Comparison of ENCODE assay signal across 8 cellular contexts in genomic region chr20:53934421-53935352, GRCh38.
DNase-seq lines count a peak whose midpoint lies in the region; ATAC-seq, FAIRE-seq and TF ChIP-seq lines count a peak whose summit lies in the region.

No MANE protein-coding gene starts in this region.

- H3K9me3 ChIP-seq in K562 (replicated peaks; ENCODE audit: control insufficient read depth, insufficient read depth, low read depth, low read length) (no peaks in the 10 kb centered on the region), lower lobe of right lung (no peaks in the 10 kb centered on the region), vagina (no peaks in the 10 kb centered on the region)

- 0% methylated on average over 6 of the region's 6 CpGs for WGBS in K562 (ENCODE audit: insufficient coverage, low coverage, missing lambda C conversion rate)

- peak; percentile 28 for ATAC-seq in GM21367 (IDR thresholded peaks at IDR 0.05; ENCODE audit: unreplicated experiment)
- ATAC-seq in K562: peak; percentile 93
- peak in 1 of 2 donors; percentile 55 for ATAC-seq in lower lobe of right lung
- ATAC-seq in HG03571 (IDR thresholded peaks at IDR 0.05; ENCODE audit: unreplicated experiment): no peak

- peak; percentile 92 for FAIRE-seq in K562 (lab: Jason Lieb, UNC)

- no peaks in the 10 kb centered on the region for H3K79me2 ChIP-seq in K562 (ENCODE audit: control insufficient read depth, insufficient read depth, low read length)

- H3K36me3 ChIP-seq in K562 (ENCODE audit: control insufficient read depth, insufficient read depth, low read length): no peaks in the 10 kb centered on the region; the same call in 2 of the 3 replicates
- no peaks in the 10 kb centered on the region for H3K36me3 ChIP-seq in lower lobe of right lung
- H3K36me3 ChIP-seq in vagina: no peaks in the 10 kb centered on the region

- no peak for TF ChIP-seq RAD21 in K562 (CRISPR knock-in tag; conservative IDR thresholded peaks at IDR 0.05 in 1 of 2, IDR thresholded peaks at IDR 0.05 in 1 of 2)

- TF ChIP-seq CTCF in CD14-positive monocyte (IDR thresholded peaks at IDR 0.05) (no peak), K562 (IDR thresholded peaks at IDR 0.05 in 2 of 3, conservative IDR thresholded peaks at IDR 0.05 in 1 of 3; ENCODE audit: insufficient read depth in 2 of 3, low read depth in 1 of 3, low read length in 3 of 3) (no peak), lower lobe of right lung (IDR thresholded peaks at IDR 0.05) (no peak), vagina (IDR thresholded peaks at IDR 0.05) (no peak)

- TSS peak; percentile 81 for BruUV-seq in K562 (replicated peaks; lab: Mats Ljungman, UMichigan)

- H3K27ac ChIP-seq in K562 (ENCODE audit: extremely low read depth, low read depth, low read length): peak overlapping the region; percentile 89
- H3K27ac ChIP-seq in lower lobe of right lung: peak overlapping the region; percentile 28
- H3K27ac ChIP-seq in vagina: peak overlapping the region; percentile 68

- no peaks in the 10 kb centered on the region for H4K20me1 ChIP-seq in K562 (replicated peaks; ENCODE audit: control insufficient read depth, insufficient read depth, low read length)

- H2AFZ ChIP-seq in K562 (ENCODE audit: low read depth, low read length): peak overlapping the region; percentile 82

- peak overlapping the region in 1 of 2 donors; percentile 54 for H3K4me3 Mint-ChIP-seq in CD14-positive monocyte

- no peaks in the 10 kb centered on the region for H3K27me3 ChIP-seq in K562 (ENCODE audit: control insufficient read depth in 2 of 2, insufficient read depth in 2 of 2, low read length in 2 of 2)
- no peaks in the 10 kb centered on the region for H3K27me3 ChIP-seq in lower lobe of right lung (ENCODE audit: low read depth)
- no peaks in the 10 kb centered on the region for H3K27me3 ChIP-seq in vagina

- peaks cover 0 to 2% (median 2%) of the 10 kb centered on the region in 3 donors for H3K27me3 Mint-ChIP-seq in CD14-positive monocyte (ENCODE audit: low read depth in 3 of 3)

- intact Hi-C loops in CD14-positive monocyte (cut with micrococcal nuclease): loop anchor here (10.0 kb wide), 2 partner anchors 90 to 200 kb away; no protein-coding TSS in a partner anchor
- intact Hi-C loops in K562 (cut with micrococcal nuclease): loop anchor here (1.0 to 5.0 kb wide), 3 partner anchors 17 to 342 kb away; partner anchors contain the start of gene ZNF217
- intact Hi-C loops in lower lobe of right lung (cut with DNase I): no loop called here
- intact Hi-C loops in vagina (cut with DNase I): no loop called here

- peak overlapping the region; percentile 51 for H3K4me2 ChIP-seq in K562 (ENCODE audit: insufficient read depth, low read length)

- peak overlapping the region; percentile 88 to 96 (median 92) for H3K27ac Mint-ChIP-seq in CD14-positive monocyte

- DNase-seq in CD14-positive monocyte (ENCODE audit: low spot score) (peak; percentile 73), NAMALWA (ENCODE audit: low spot score) (peak; percentile 86), K562 (ENCODE audit: extremely low read depth in 1 of 4, low spot score in 3 of 4) (peak; percentile 65 to 87 (median 76)), lower lobe of right lung (no peak), vagina (ENCODE audit: extremely low spot score in 2 of 2) (no peak)
- no peak for DNase-seq in activated effector memory CD4-positive, alpha-beta T cell treated with Interleukin-2 at 50 U/mL for 16 hours

- CTCF ChIA-PET in K562 (lab: Yijun Ruan, JAX; ENCODE audit: low intra/inter-chr PET ratio): interaction anchor here (0.5 to 0.9 kb wide), 2 partner anchors 32 to 356 kb away, joined by 3 to 8 read pairs; no protein-coding TSS in a partner anchor

- H3K36me3 Mint-ChIP-seq in CD14-positive monocyte: peaks cover 0 to 4% of the 10 kb centered on the region in 2 donors

- peak overlapping the region in 1 of 2 experiments; percentile 58; a peak in 2 of 4 replicates for H3K9ac ChIP-seq in K562 (ENCODE audit: insufficient read depth in 1 of 2, low read depth in 2 of 2, low read length in 2 of 2)

- peak; percentile 69 for TF ChIP-seq POLR2A in K562 (conservative IDR thresholded peaks at IDR 0.05)
- no peak for TF ChIP-seq POLR2A in vagina (IDR thresholded peaks at IDR 0.05)

- in situ Hi-C loops in K562 (cut with MboI): no loop called here

- H3K9me1 ChIP-seq in K562 (ENCODE audit: control insufficient read depth, insufficient read depth, low read length): no peaks in the 10 kb centered on the region

- H3K9me3 Mint-ChIP-seq in CD14-positive monocyte: peaks cover 0 to 2% (median 0%) of the 10 kb centered on the region in 7 donors

- TF ChIP-seq EP300 in K562 (IDR thresholded peaks at IDR 0.05; ENCODE audit: low read length): peak; percentile 75; the same call in 1 of the 2 replicates

- H3K4me3 ChIP-seq in K562 (no peak overlapping the region; the same call in 1 of the 2 replicates), lower lobe of right lung (no peak overlapping the region), vagina (no peak overlapping the region)

- H3K4me1 ChIP-seq in K562 (replicated peaks in 1 of 2; ENCODE audit: control insufficient read depth in 2 of 2, insufficient read depth in 2 of 2, low read length in 2 of 2): peaks cover 0 to 47% of the 10 kb centered on the region in 2 experiments; a peak in 4 of 5 replicates
- H3K4me1 ChIP-seq in lower lobe of right lung: peaks cover 46% of the 10 kb centered on the region
- peaks cover 22% of the 10 kb centered on the region for H3K4me1 ChIP-seq in vagina

- POLR2A ChIA-PET in K562 (lab: Yijun Ruan, JAX): interaction anchor here (0.7 to 1.8 kb wide), 12 partner anchors 15 to 355 kb away, joined by 3 to 6 read pairs (median 3); no protein-coding TSS in a partner anchor

- H3K4me1 Mint-ChIP-seq in CD14-positive monocyte: peaks cover 87% of the 10 kb centered on the region

TF ChIP-seq in K562, 482 proteins besides CTCF, POLR2A, EP300 and RAD21 (continues in another document):
- TF ChIP-seq RBM25 (IDR thresholded peaks at IDR 0.05; ENCODE audit: low read depth, low read length, severe bottlenecking): peak; percentile 59
- TF ChIP-seq ZNF644 (tag; IDR thresholded peaks at IDR 0.05; ENCODE audit: low read depth): no peak
- no peak for TF ChIP-seq THRB (CRISPR knock-in tag; conservative IDR thresholded peaks at IDR 0.05)
- TF ChIP-seq NFE2L1 (tag; IDR thresholded peaks at IDR 0.05; ENCODE audit: borderline replicate concordance, low read depth): no peak
- TF ChIP-seq UBTF (IDR thresholded peaks at IDR 0.05; ENCODE audit: borderline replicate concordance in 1 of 2, low read depth in 2 of 2, low read length in 2 of 2): no peak
- TF ChIP-seq PRDM10 (IDR thresholded peaks at IDR 0.05; ENCODE audit: partially characterized antibody): peak; percentile 98
- TF ChIP-seq KDM1A (IDR thresholded peaks at IDR 0.05): peak; percentile 89 to 90

Comparison
In these comparisons a context has a peak if more than half of its experiments do, and no peak if none do; other contexts are left out.
1. DNase-seq: peak in CD14-positive monocyte (single experiment), NAMALWA (single experiment) and K562 (4 of 4); none in lower lobe of right lung (single experiment), vagina (0 of 2) and activated effector memory CD4-positive, alpha-beta T cell treated with Interleukin-2 at 50 U/mL for 16 hours (single experiment).
2. H3K27ac ChIP-seq: peak in every context shown above with its lines; median percentile 89 in K562; 68 in vagina; 28 in lower lobe of right lung.
3. intact Hi-C loops: an anchor here in CD14-positive monocyte (10.0 kb wide) and K562 (1.0 to 5.0 kb wide); none called in lower lobe of right lung and vagina.